ENCODE assay signal across 1 cellular context in genomic region chr11:46259347-46259746, GRCh38. TPM values are rescaled to one million over a fixed set of nuclear protein-coding genes. Genes with fewer than 3 reads are reported as not detected.
"Had no signal": no experiment of that assay in that cellular context is flagged by ENCODE, and none has a peak within 500 bp of the region (broad histone marks: within the 10 kb centered on the region; RNA-seq: fewer than 3 reads in every experiment).

No MANE protein-coding gene starts in this region.

RNA-seq across cellular contexts. Expression of gene CREB3L1, which starts 18.1 kb away (rescaled TPM):
- total RNA-seq: SK-MEL-5 had no signal
